8 cellular contexts compared by ENCODE assay signal in genomic region chr17:6413073-6413472, GRCh38. TPM values are rescaled to one million over a fixed set of nuclear protein-coding genes. Genes with fewer than 3 reads are reported as not detected.
DNase-seq lines count a peak whose midpoint lies in the region; ATAC-seq and TF ChIP-seq lines count a peak whose summit lies in the region.

No MANE protein-coding gene starts in this region.

- no peak overlapping the region for H3K4me3 ChIP-seq in AG09309 (ENCODE audit: control insufficient read depth, low read depth, low read length)

- H3K36me3 Mint-ChIP-seq in osteocyte (ENCODE audit: unreplicated experiment), result no peaks in the 10 kb centered on the region
- no peaks in the 10 kb centered on the region for H3K36me3 Mint-ChIP-seq in activated T-helper 2 cell treated with anti-CD3 and anti-CD28 coated beads, Interferon-gamma antibody, Interleukin-2, Interleukin-4, amounts not matched to agents 10 μg/mL and 5 μg/mL and 100 μg/mL, durations not matched to agents 14 hours and 24 hours and 36 hours (ENCODE audit: low read depth)

- no peaks in the 10 kb centered on the region for H3K9me3 Mint-ChIP-seq in osteocyte (ENCODE audit: unreplicated experiment)
- H3K9me3 Mint-ChIP-seq in activated T-helper 2 cell treated with anti-CD3 and anti-CD28 coated beads, Interferon-gamma antibody, Interleukin-2, Interleukin-4, amounts not matched to agents 10 μg/mL and 5 μg/mL and 100 μg/mL, durations not matched to agents 14 hours and 24 hours and 36 hours, result no peaks in the 10 kb centered on the region

- H3K4me3 Mint-ChIP-seq in osteocyte (ENCODE audit: unreplicated experiment), result no peak overlapping the region
- H3K4me3 Mint-ChIP-seq in activated T-helper 2 cell treated with anti-CD3 and anti-CD28 coated beads, Interferon-gamma antibody, Interleukin-2, Interleukin-4, amounts not matched to agents 10 μg/mL and 5 μg/mL and 100 μg/mL, durations not matched to agents 14 hours and 24 hours and 36 hours (ENCODE audit: low read depth), result no peak overlapping the region

- no peak for ATAC-seq in GM21619 (IDR thresholded peaks at IDR 0.05; ENCODE audit: unreplicated experiment)

- in situ Hi-C loops in GM13977 (cut with MboI; ENCODE audit: low pct_unique_long_range_greater_than_20kb, low sequenced_read_pairs, unreplicated experiment), result loop anchor here (10.0 kb wide), 1 partner anchor 818 kb away; no protein-coding TSS in a partner anchor

- no peaks in the 10 kb centered on the region for H3K4me1 Mint-ChIP-seq in osteocyte (ENCODE audit: unreplicated experiment)
- H3K4me1 Mint-ChIP-seq in activated T-helper 2 cell treated with anti-CD3 and anti-CD28 coated beads, Interferon-gamma antibody, Interleukin-2, Interleukin-4, amounts not matched to agents 10 μg/mL and 5 μg/mL and 100 μg/mL, durations not matched to agents 14 hours and 24 hours and 36 hours (ENCODE audit: low read depth), result no peaks in the 10 kb centered on the region

- peak; percentile 43 for TF ChIP-seq CTCF in AG09309 (IDR thresholded peaks at IDR 0.05; ENCODE audit: control insufficient read depth, insufficient read depth, low read depth, low read length, missing control alignments)
- TF ChIP-seq CTCF in GM13977 (IDR thresholded peaks at IDR 0.05; ENCODE audit: extremely low read depth, insufficient read depth, missing control alignments), result peak; percentile 35
- peak; percentile 51 for TF ChIP-seq CTCF in osteocyte (IDR thresholded peaks at IDR 0.05)

- H3K27ac Mint-ChIP-seq in osteocyte (ENCODE audit: unreplicated experiment), result no peak overlapping the region
- no peak overlapping the region for H3K27ac Mint-ChIP-seq in activated T-helper 2 cell treated with anti-CD3 and anti-CD28 coated beads, Interferon-gamma antibody, Interleukin-2, Interleukin-4, amounts not matched to agents 10 μg/mL and 5 μg/mL and 100 μg/mL, durations not matched to agents 14 hours and 24 hours and 36 hours

- DNase-seq in AG09309 (ENCODE audit: low read depth), result peak; percentile 10
- peak; percentile 70 for DNase-seq in GM13977 (ENCODE audit: low spot score)
- peak; percentile 11 to 57 for DNase-seq in NCI-H524 (lab: John Stamatoyannopoulos, UW)
- peak; percentile 73 for DNase-seq in cerebellum (ENCODE audit: low spot score)
- DNase-seq in osteocyte (ENCODE audit: extremely low spot score, unreplicated experiment), result no peak
- no peak for DNase-seq in NCI-H2081 treated with DMSO at 0.1 percent for 48 hours (lab: John Stamatoyannopoulos, UW)
- no peak for DNase-seq in activated T-helper 2 cell treated with anti-CD3 and anti-CD28 coated beads, Interferon-gamma antibody, Interleukin-2, Interleukin-4, amounts not matched to agents 10 μg/mL and 5 μg/mL and 100 μg/mL, durations not matched to agents 14 hours and 24 hours and 36 hours (ENCODE audit: low spot score)

- H3K27me3 Mint-ChIP-seq in osteocyte (ENCODE audit: unreplicated experiment), result peaks cover 8% of the 10 kb centered on the region
- peaks cover 5% of the 10 kb centered on the region for H3K27me3 Mint-ChIP-seq in activated T-helper 2 cell treated with anti-CD3 and anti-CD28 coated beads, Interferon-gamma antibody, Interleukin-2, Interleukin-4, amounts not matched to agents 10 μg/mL and 5 μg/mL and 100 μg/mL, durations not matched to agents 14 hours and 24 hours and 36 hours (ENCODE audit: low read depth)

- intact Hi-C loops in activated T-helper 2 cell treated with anti-CD3 and anti-CD28 coated beads, Interferon-gamma antibody, Interleukin-2, Interleukin-4, amounts not matched to agents 10 μg/mL and 5 μg/mL and 100 μg/mL, durations not matched to agents 14 hours and 24 hours and 36 hours (cut with micrococcal nuclease), result no loop called here

RNA-seq across cellular contexts. Expression of gene AIPL1, which starts 21.8 kb away (rescaled TPM):
- total RNA-seq in cerebellum (0.91 TPM), osteocyte (not detected in 2 replicates)
- total RNA-seq in activated T-helper 2 cell treated with anti-CD3 and anti-CD28 coated beads, Interferon-gamma antibody, Interleukin-2, Interleukin-4, amounts not matched to agents 10 μg/mL and 5 μg/mL and 100 μg/mL, durations not matched to agents 14 hours and 24 hours and 36 hours, result not detected in 2 replicates

RNA-seq across cellular contexts. Expression of gene PIMREG, which starts 31.2 kb away (rescaled TPM):
- total RNA-seq in cerebellum (13.5 TPM), osteocyte (8.0 and 8.9 TPM in 2 replicates)
- total RNA-seq in activated T-helper 2 cell treated with anti-CD3 and anti-CD28 coated beads, Interferon-gamma antibody, Interleukin-2, Interleukin-4, amounts not matched to agents 10 μg/mL and 5 μg/mL and 100 μg/mL, durations not matched to agents 14 hours and 24 hours and 36 hours, result 8.9 and 9.3 TPM in 2 replicates

Comparison
In these comparisons a context has a peak if more than half of its experiments do, and no peak if none do; other contexts are left out.
1. DNase-seq: peak in AG09309 (single experiment), GM13977 (single experiment), NCI-H524 (2 of 2) and cerebellum (single experiment); none in osteocyte (single experiment), NCI-H2081 treated with DMSO at 0.1 percent for 48 hours (single experiment) and activated T-helper 2 cell treated with anti-CD3 and anti-CD28 coated beads, Interferon-gamma antibody, Interleukin-2, Interleukin-4, amounts not matched to agents 10 μg/mL and 5 μg/mL and 100 μg/mL, durations not matched to agents 14 hours and 24 hours and 36 hours (single experiment).
2. Peak in every context shown above with its lines, with median percentiles within 50 percentile points of each other: CTCF ChIP-seq.